In the genomic region with DNA sequence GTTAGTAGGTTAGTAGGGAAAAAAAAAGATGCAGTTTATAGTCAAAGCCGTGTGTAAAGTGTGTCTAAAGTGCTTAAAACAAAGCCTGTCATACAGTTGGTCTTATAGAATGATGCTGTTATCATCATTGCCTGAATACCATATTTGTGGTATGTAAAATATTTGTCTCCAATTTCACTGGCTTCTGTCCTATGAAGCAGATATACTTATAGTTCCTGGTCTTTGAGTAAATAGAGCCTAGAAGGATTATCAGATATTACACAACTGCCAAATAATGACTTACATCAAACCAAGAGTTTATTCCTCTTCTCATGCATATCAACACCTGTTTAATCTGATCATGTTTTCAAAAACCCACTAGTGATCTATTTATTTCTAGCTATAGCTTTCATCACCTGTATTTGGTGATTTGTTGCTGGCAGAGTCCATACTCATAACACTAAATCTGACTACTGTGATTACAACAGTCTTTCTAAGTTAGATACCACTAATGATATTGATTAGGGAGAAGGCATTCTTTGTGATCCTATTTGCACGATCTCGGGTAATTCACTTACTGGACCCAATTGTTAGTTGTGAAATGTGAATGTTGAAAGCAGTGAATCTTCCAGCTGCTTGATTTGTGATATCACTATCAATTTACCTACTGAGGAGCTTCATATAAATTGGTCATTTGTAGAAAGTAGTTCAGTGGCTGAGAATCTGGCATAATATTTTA, we compare ENCODE assay signal across 2 cellular contexts.
TF ChIP-seq lines count a peak whose summit lies in the region.

No MANE protein-coding gene starts in this region.

TF ChIP-seq in SK-N-SH treated with all-trans-retinoic acid at 6 μM for 48 hours, 23 proteins besides CTCF, POLR2A, EP300 and RAD21 (continued from another document):
- TF ChIP-seq, protein P1, sequence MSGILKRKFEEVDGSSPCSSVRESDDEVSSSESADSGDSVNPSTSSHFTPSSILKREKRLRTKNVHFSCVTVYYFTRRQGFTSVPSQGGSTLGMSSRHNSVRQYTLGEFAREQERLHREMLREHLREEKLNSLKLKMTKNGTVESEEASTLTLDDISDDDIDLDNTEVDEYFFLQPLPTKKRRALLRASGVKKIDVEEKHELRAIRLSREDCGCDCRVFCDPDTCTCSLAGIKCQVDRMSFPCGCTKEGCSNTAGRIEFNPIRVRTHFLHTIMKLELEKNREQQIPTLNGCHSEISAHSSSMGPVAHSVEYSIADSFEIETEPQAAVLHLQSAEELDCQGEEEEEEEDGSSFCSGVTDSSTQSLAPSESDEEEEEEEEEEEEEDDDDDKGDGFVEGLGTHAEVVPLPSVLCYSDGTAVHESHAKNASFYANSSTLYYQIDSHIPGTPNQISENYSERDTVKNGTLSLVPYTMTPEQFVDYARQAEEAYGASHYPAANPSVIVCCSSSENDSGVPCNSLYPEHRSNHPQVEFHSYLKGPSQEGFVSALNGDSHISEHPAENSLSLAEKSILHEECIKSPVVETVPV (CRISPR knock-in tag; IDR thresholded peaks at IDR 0.05): no peak
- TF ChIP-seq PPARA (CRISPR knock-in tag; IDR thresholded peaks at IDR 0.05; ENCODE audit: borderline replicate concordance): no peak
- TF ChIP-seq ZFP3 (CRISPR knock-in tag; IDR thresholded peaks at IDR 0.05): no peak
- no peak for TF ChIP-seq RARB (CRISPR knock-in tag; IDR thresholded peaks at IDR 0.05)
- TF ChIP-seq BACH2 (CRISPR knock-in tag; IDR thresholded peaks at IDR 0.05; ENCODE audit: borderline replicate concordance): no peak

TF ChIP-seq in SK-N-SH, 30 proteins besides CTCF, POLR2A, EP300 and RAD21 (continued from another document):
- TF ChIP-seq, protein P2, sequence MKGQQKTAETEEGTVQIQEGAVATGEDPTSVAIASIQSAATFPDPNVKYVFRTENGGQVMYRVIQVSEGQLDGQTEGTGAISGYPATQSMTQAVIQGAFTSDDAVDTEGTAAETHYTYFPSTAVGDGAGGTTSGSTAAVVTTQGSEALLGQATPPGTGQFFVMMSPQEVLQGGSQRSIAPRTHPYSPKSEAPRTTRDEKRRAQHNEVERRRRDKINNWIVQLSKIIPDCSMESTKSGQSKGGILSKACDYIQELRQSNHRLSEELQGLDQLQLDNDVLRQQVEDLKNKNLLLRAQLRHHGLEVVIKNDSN (IDR thresholded peaks at IDR 0.05; ENCODE audit: borderline replicate concordance, low read depth): no peak
- TF ChIP-seq, protein P3, sequence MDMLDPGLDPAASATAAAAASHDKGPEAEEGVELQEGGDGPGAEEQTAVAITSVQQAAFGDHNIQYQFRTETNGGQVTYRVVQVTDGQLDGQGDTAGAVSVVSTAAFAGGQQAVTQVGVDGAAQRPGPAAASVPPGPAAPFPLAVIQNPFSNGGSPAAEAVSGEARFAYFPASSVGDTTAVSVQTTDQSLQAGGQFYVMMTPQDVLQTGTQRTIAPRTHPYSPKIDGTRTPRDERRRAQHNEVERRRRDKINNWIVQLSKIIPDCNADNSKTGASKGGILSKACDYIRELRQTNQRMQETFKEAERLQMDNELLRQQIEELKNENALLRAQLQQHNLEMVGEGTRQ (IDR thresholded peaks at IDR 0.05; ENCODE audit: borderline replicate concordance, low read depth, low read length): no peak
- TF ChIP-seq PBX3 (IDR thresholded peaks at IDR 0.05) (no peak), FOXM1 (IDR thresholded peaks at IDR 0.05; ENCODE audit: low read depth) (no peak), MXI1 (IDR thresholded peaks at IDR 0.05; ENCODE audit: low read depth, low read length) (no peak), MEF2A (IDR thresholded peaks at IDR 0.05; ENCODE audit: borderline replicate concordance, low read depth) (no peak), JUND (IDR thresholded peaks at IDR 0.05) (no peak), IRF3 (IDR thresholded peaks at IDR 0.05; ENCODE audit: low read depth, low read length) (no peak), EZH2phosphoT487 (IDR thresholded peaks at IDR 0.05; ENCODE audit: borderline replicate concordance, low read depth) (no peak), TAF1 (IDR thresholded peaks at IDR 0.05; ENCODE audit: borderline replicate concordance, low read depth, low read length) (no peak), GATA2 (CRISPR knock-in tag; IDR thresholded peaks at IDR 0.05) (no peak), CHD2 (IDR thresholded peaks at IDR 0.05; ENCODE audit: low read length, partially characterized antibody) (no peak), FOXJ3 (CRISPR knock-in tag; IDR thresholded peaks at IDR 0.05) (no peak), REST (IDR thresholded peaks at IDR 0.05; ENCODE audit: low read depth, low read length) (no peak), RXRA (IDR thresholded peaks at IDR 0.05; ENCODE audit: borderline replicate concordance, low read depth) (no peak), TEAD4 (IDR thresholded peaks at IDR 0.05; ENCODE audit: borderline replicate concordance, insufficient read depth) (no peak), GABPA (IDR thresholded peaks at IDR 0.05; ENCODE audit: low read depth) (no peak)
